10 cellular contexts compared by ENCODE assay signal in the genomic region with DNA sequence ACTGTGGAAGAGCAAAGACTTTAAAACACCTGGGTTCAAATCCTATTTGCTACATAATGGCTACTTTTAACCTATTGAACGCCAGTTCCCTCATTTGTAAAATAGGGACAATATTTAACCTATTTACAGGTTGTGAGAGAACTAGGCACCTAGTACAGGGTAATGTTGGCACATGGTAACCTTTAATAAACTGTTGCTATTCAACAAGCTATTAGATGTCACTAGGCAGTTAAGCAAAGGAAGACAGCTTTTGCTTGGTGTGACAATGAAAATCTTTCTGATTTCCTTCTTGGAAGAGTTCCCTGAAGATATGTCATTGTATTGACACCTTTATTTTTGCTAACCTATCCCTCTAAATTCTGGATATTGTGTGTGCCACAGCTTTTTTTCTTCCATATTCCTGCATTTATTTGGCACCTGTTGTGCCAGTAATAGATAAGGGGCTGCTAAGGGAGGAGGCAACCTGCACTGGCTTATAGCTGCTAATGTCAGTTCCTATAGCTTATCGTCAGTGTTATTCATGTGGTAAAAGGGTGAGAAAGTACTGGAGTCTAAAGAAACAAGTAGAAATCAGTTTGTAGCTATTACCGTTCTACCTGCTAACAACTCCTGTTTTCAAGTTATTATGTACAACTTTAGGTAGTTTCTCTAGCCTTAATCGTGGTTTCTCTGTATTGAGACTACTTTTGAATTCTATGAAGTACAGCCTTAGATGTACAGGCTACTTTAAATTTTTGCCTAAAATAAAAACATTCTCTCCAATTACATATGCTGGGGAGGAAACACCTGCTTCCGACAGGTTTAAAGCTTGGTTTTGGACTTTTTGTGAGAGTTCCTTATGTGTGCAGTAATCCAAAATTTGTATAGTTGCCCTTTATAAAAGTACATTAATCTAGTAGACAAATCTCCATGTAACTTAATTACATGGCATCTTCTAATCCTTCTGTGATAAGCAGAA. TPM values are rescaled to one million over a fixed set of nuclear protein-coding genes. Genes with fewer than 3 reads are reported as not detected.
DNase-seq lines count a peak whose midpoint lies in the region; ATAC-seq and TF ChIP-seq lines count a peak whose summit lies in the region.
"Had no signal": no experiment of that assay in that cellular context is flagged by ENCODE, and none has a peak within 500 bp of the region (broad histone marks: within the 10 kb centered on the region; RNA-seq: fewer than 3 reads in every experiment).

No MANE protein-coding gene starts in this region.

- 0 out of 2 replicates have a peak overlapping the region, but pooled peaks have one; percentile 1 for H3K4me3 ChIP-seq in GM12865 (ENCODE audit: low read depth, low read length)
- H3K4me3 ChIP-seq in naive thymus-derived CD4-positive, alpha-beta T cell (ENCODE audit: low read length) = peak overlapping the region; percentile 6
- H3K4me3 ChIP-seq in Caco-2 (ENCODE audit: low read depth, low read length) = no peak overlapping the region
- H3K4me3 ChIP-seq: right lobe of liver had no signal

- H3K4me1 Mint-ChIP-seq in activated naive CD8-positive, alpha-beta T cell treated with anti-CD3 and anti-CD28 coated beads for 36 hours = peaks cover 62% of the 10 kb centered on the region
- H3K4me1 Mint-ChIP-seq in naive thymus-derived CD4-positive, alpha-beta T cell = peaks cover 33 to 91% (median 81%) of the 10 kb centered on the region in 7 donors
- peaks cover 11% of the 10 kb centered on the region for H3K4me1 Mint-ChIP-seq in Caco-2 (ENCODE audit: low read depth, unreplicated experiment)

- H3K9me3 ChIP-seq in naive thymus-derived CD4-positive, alpha-beta T cell (ENCODE audit: control insufficient read depth in 2 of 3, low read length in 3 of 3) = no peaks in the 10 kb centered on the region
- H3K9me3 ChIP-seq in Caco-2 = no peaks in the 10 kb centered on the region
- H3K9me3 ChIP-seq: right lobe of liver had no signal

- CTCF ChIA-PET in naive thymus-derived CD4-positive, alpha-beta T cell (lab: Charles Lee) = interaction anchor here (0.5 to 2.8 kb wide), 12 partner anchors 11 to 447 kb away, joined by 3 to 23 read pairs (median 4); no protein-coding TSS in a partner anchor
- CTCF ChIA-PET in Caco-2 (lab: Charles Lee) = no interaction called here

- H3K36me3 Mint-ChIP-seq in activated naive CD8-positive, alpha-beta T cell treated with anti-CD3 and anti-CD28 coated beads for 36 hours = peaks cover 24% of the 10 kb centered on the region
- peaks cover 0 to 19% (median 9%) of the 10 kb centered on the region in 5 donors for H3K36me3 Mint-ChIP-seq in naive thymus-derived CD4-positive, alpha-beta T cell
- peaks cover 35% of the 10 kb centered on the region for H3K36me3 Mint-ChIP-seq in Caco-2 (ENCODE audit: insufficient read depth, unreplicated experiment)

- TF ChIP-seq CTCF in GM12865 (IDR thresholded peaks at IDR 0.05; ENCODE audit: insufficient read depth, low read depth, low read length, missing control alignments) (no peak), Caco-2 (IDR thresholded peaks at IDR 0.05; ENCODE audit: insufficient read depth in 1 of 2, low read depth in 1 of 2, low read length in 1 of 2, severe bottlenecking in 1 of 2, unreplicated experiment in 1 of 2) (no peak)

- ATAC-seq in HG03025 (IDR thresholded peaks at IDR 0.05; ENCODE audit: low FRiP score, unreplicated experiment) = peak; percentile 51
- ATAC-seq in naive thymus-derived CD4-positive, alpha-beta T cell = peak; percentile 85
- ATAC-seq in HG02852 (IDR thresholded peaks at IDR 0.05; ENCODE audit: unreplicated experiment) = no peak
- ATAC-seq in GM19452 (IDR thresholded peaks at IDR 0.05; ENCODE audit: unreplicated experiment) = no peak

- H3K27ac Mint-ChIP-seq in activated naive CD8-positive, alpha-beta T cell treated with anti-CD3 and anti-CD28 coated beads for 36 hours = peak overlapping the region; percentile 78
- H3K27ac Mint-ChIP-seq in naive thymus-derived CD4-positive, alpha-beta T cell = peak overlapping the region; percentile 28 to 90 (median 80)
- H3K27ac Mint-ChIP-seq in Caco-2 (ENCODE audit: unreplicated experiment) = no peak overlapping the region

- H3K27me3 ChIP-seq in naive thymus-derived CD4-positive, alpha-beta T cell (ENCODE audit: control insufficient read depth in 2 of 2, insufficient read depth in 2 of 2, low read length in 2 of 2) = no peaks in the 10 kb centered on the region
- H3K27me3 ChIP-seq in Caco-2 (replicated peaks; ENCODE audit: control insufficient read depth, insufficient read depth, low read length) = no peaks in the 10 kb centered on the region
- H3K27me3 ChIP-seq: right lobe of liver had no signal

- intact Hi-C loops in naive thymus-derived CD4-positive, alpha-beta T cell (cut with micrococcal nuclease) = loop anchor here in 1 of 2 donors (1.0 to 5.0 kb wide), 4 partner anchors 8 to 152 kb away; no protein-coding TSS in a partner anchor
- intact Hi-C loops in Caco-2 (cut with micrococcal nuclease; ENCODE audit: unreplicated experiment) = loop anchor here (5.0 kb wide), 1 partner anchor 157 kb away; no protein-coding TSS in a partner anchor

- peak; percentile 34 for DNase-seq in GM12865 (ENCODE audit: low read depth)
- no peak for DNase-seq in activated naive CD8-positive, alpha-beta T cell treated with anti-CD3 and anti-CD28 coated beads for 36 hours
- DNase-seq in naive thymus-derived CD4-positive, alpha-beta T cell = peak in 7 of 9 donors; percentile 16 to 61 (median 36)
- no peak for DNase-seq in Caco-2
- no peak for DNase-seq in LoVo (ENCODE audit: low spot score)
- DNase-seq: DND-41, right lobe of liver had no signal

- H3K27me3 Mint-ChIP-seq in activated naive CD8-positive, alpha-beta T cell treated with anti-CD3 and anti-CD28 coated beads for 36 hours = no peaks in the 10 kb centered on the region
- H3K27me3 Mint-ChIP-seq in naive thymus-derived CD4-positive, alpha-beta T cell = no peaks in the 10 kb centered on the region
- H3K27me3 Mint-ChIP-seq in Caco-2 (ENCODE audit: insufficient read depth, unreplicated experiment) = no peaks in the 10 kb centered on the region

- no TSS peak for BruUV-seq in Caco-2 (replicated peaks; lab: Mats Ljungman, UMichigan)

- no peaks in the 10 kb centered on the region for H3K9me3 Mint-ChIP-seq in activated naive CD8-positive, alpha-beta T cell treated with anti-CD3 and anti-CD28 coated beads for 36 hours
- no peaks in the 10 kb centered on the region for H3K9me3 Mint-ChIP-seq in naive thymus-derived CD4-positive, alpha-beta T cell
- no peaks in the 10 kb centered on the region for H3K9me3 Mint-ChIP-seq in Caco-2 (ENCODE audit: unreplicated experiment)

- H3K27ac ChIP-seq in naive thymus-derived CD4-positive, alpha-beta T cell (ENCODE audit: low read depth, low read length) = peak overlapping the region; percentile 56
- H3K27ac ChIP-seq: right lobe of liver had no signal

- POLR2A ChIA-PET in naive thymus-derived CD4-positive, alpha-beta T cell (lab: Charles Lee) = interaction anchor here (0.6 to 4.1 kb wide), 16 partner anchors 10 to 251 kb away, joined by 3 to 17 read pairs (median 4); a partner anchor contains a TSS
- POLR2A ChIA-PET in Caco-2 (lab: Charles Lee) = no interaction called here

- peak overlapping the region; percentile 26 for H3K4me3 Mint-ChIP-seq in activated naive CD8-positive, alpha-beta T cell treated with anti-CD3 and anti-CD28 coated beads for 36 hours
- peak overlapping the region; percentile 5 to 80 (median 72) for H3K4me3 Mint-ChIP-seq in naive thymus-derived CD4-positive, alpha-beta T cell
- no peak overlapping the region for H3K4me3 Mint-ChIP-seq in Caco-2 (ENCODE audit: unreplicated experiment)

- peaks cover 0 to 9% (median 8%) of the 10 kb centered on the region in 3 experiments for H3K36me3 ChIP-seq in naive thymus-derived CD4-positive, alpha-beta T cell (ENCODE audit: control insufficient read depth in 2 of 3, insufficient read depth in 3 of 3, low read length in 3 of 3)
- H3K36me3 ChIP-seq in Caco-2 (ENCODE audit: control insufficient read depth, insufficient read depth, low read length) = no peaks in the 10 kb centered on the region; the same call in 1 of the 2 replicates

- peaks cover 23 to 35% of the 10 kb centered on the region in 2 donors for H3K4me1 ChIP-seq in naive thymus-derived CD4-positive, alpha-beta T cell (ENCODE audit: control insufficient read depth in 2 of 2, insufficient read depth in 2 of 2, low read length in 2 of 2)
- peaks cover 10% of the 10 kb centered on the region; the same call in 1 of the 2 replicates for H3K4me1 ChIP-seq in Caco-2

RNA-seq across cellular contexts. Expression of a gene that starts 24.3 kb away (rescaled TPM):
- 100 to 1,000 TPM; 157 to 158 TPM for total RNA-seq in activated naive CD8-positive, alpha-beta T cell treated with anti-CD3 and anti-CD28 coated beads for 36 hours
- 100 to 1,000 TPM in 4 of 5 experiments, 10 to 100 TPM in 1; 88.8 to 358 (median 143) TPM for total RNA-seq in naive thymus-derived CD4-positive, alpha-beta T cell
- 10 to 100 TPM; 75.1 to 98.4 TPM for polyA plus RNA-seq in naive thymus-derived CD4-positive, alpha-beta T cell
- total RNA-seq in Caco-2 (2022) = 125 and 127 TPM in 2 replicates

RNA-seq across cellular contexts. Expression of a gene that starts 42.6 kb away (rescaled TPM):
- total RNA-seq in activated naive CD8-positive, alpha-beta T cell treated with anti-CD3 and anti-CD28 coated beads for 36 hours = 10 to 100 TPM in 1 of 2 experiments, 1 to 10 TPM in 1; 9.2 to 10.2 TPM
- 1 to 10 TPM; 3.5 to 8.7 (median 5.1) TPM for total RNA-seq in naive thymus-derived CD4-positive, alpha-beta T cell
- 1 to 10 TPM; 6.3 to 6.5 TPM for polyA plus RNA-seq in naive thymus-derived CD4-positive, alpha-beta T cell
- total RNA-seq in Caco-2 (2022) = 5.1 and 6.0 TPM in 2 replicates

Comparison
In these comparisons a context has a peak if more than half of its experiments do, and no peak if none do; other contexts are left out.
1. DNase-seq: peak in GM12865 (single experiment) and naive thymus-derived CD4-positive, alpha-beta T cell (7 of 9); none in activated naive CD8-positive, alpha-beta T cell treated with anti-CD3 and anti-CD28 coated beads for 36 hours (single experiment), Caco-2 (0 of 2) and LoVo (single experiment).
2. ATAC-seq: peak in HG03025 (single experiment) and naive thymus-derived CD4-positive, alpha-beta T cell (single experiment); none in HG02852 (single experiment) and GM19452 (single experiment).